ENCODE assay signal across 6 cellular contexts in the genomic region with DNA sequence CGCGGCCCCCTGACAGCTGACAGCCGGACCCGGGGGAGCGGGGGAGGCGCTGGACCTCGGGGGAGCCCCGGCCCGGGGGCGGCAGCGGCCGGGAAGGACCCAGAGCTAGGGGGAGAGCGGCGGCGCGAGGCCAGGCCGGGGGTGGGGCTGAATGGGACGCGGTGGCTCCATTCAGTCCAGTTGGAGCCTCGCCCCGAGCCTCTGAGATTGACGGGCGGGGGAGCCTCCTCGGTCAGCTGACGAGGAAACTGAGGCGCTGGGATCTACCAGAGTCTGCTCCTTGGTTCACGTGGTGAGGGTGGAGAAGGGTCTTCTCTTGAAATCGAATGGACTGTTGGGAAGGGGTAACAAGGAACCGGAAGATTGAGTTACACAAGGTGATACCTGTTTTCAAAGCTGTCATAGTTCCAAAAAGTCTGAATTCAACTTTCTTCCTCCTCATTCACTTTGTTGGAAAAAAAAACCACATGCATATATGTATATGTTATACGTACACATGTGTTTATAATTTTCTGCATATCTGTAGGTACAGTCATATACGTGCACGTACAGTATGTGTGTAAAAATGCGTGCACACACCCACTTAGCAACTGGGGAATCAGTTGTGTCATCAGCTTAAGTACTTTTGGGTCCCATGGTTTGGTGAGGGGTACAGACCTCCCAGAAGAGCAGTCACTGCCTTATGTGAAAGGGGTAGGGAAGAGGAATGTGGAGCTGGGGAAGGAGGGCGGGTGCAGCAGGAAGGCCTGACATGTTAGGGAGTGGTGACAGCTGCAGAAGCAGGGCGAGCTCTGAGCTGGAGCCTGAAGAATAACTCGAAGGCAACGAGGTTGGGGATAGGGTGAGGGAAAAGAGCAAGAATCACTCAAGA. TPM values are rescaled to one million over a fixed set of nuclear protein-coding genes. Genes with fewer than 3 reads are reported as not detected.
DNase-seq lines count a peak whose midpoint lies in the region; ATAC-seq and TF ChIP-seq lines count a peak whose summit lies in the region.

No MANE protein-coding gene starts in this region.

- H3K14ac ChIP-seq in H9 (ENCODE audit: insufficient read depth, low read length): no peak overlapping the region

- H3K9me3 Mint-ChIP-seq in H9: no peaks in the 10 kb centered on the region; a peak in 1 of 5 replicates

- H3K4me3 ChIP-seq in adipocyte (ENCODE audit: low read length) (peak overlapping the region; percentile 92), mononuclear cell (ENCODE audit: low read length) (peak overlapping the region; percentile 78)

- no peak for ATAC-seq in GM21367 (IDR thresholded peaks at IDR 0.05; ENCODE audit: unreplicated experiment)

- H4K8ac ChIP-seq in H9 (replicated peaks; ENCODE audit: insufficient read length, low read depth, low read length): no peak overlapping the region

- DNase-seq in H9 (no peak), adipocyte (ENCODE audit: low read depth) (no peak), putamen (ENCODE audit: low spot score) (no peak)
- DNase-seq in activated CD8-positive, alpha-beta memory T cell treated with anti-CD3 and anti-CD28 coated beads, Interleukin-2, amount 50 U/mL, for 4 hours: no peak

- H3K4me3 Mint-ChIP-seq in H9: peak overlapping the region; percentile 87 to 95

- H3K4ac ChIP-seq in H9 (ENCODE audit: low read depth, low read length): no peak overlapping the region

- H3K79me1 ChIP-seq in H9 (ENCODE audit: insufficient read depth, low read depth, low read length, poor library complexity, severe bottlenecking): no peaks in the 10 kb centered on the region

- no peaks in the 10 kb centered on the region for H4K20me1 ChIP-seq in H9 (ENCODE audit: control insufficient read depth, insufficient read depth, insufficient read length)

- H3K27me3 Mint-ChIP-seq in H9 (ENCODE audit: low read depth): peaks cover 3% of the 10 kb centered on the region

- peaks cover 0 to 14% (median 6%) of the 10 kb centered on the region in 3 experiments; a peak in 5 of 7 replicates for H3K36me3 Mint-ChIP-seq in H9 (ENCODE audit: insufficient read depth in 1 of 3, low read depth in 3 of 3)

- peak overlapping the region; percentile 77 to 95 (median 88); a peak in 5 of 7 replicates for H3K27ac Mint-ChIP-seq in H9

- H3K56ac ChIP-seq in H9 (ENCODE audit: insufficient read length, low read depth, low read length): no peak overlapping the region

- no peak overlapping the region for H2BK5ac ChIP-seq in H9 (ENCODE audit: insufficient read length, low read length)

- H3K79me2 ChIP-seq in H9 (ENCODE audit: insufficient read depth, low read length): no peaks in the 10 kb centered on the region

- no peak for TF ChIP-seq CTCF in H9 (conservative IDR thresholded peaks at IDR 0.05)

- no peak overlapping the region for H3K27ac ChIP-seq in H9 (ENCODE audit: insufficient read length, low read depth, low read length)

- H2AK5ac ChIP-seq in H9 (ENCODE audit: insufficient read length, low read length): no peak overlapping the region

- no peak overlapping the region for H2AFZ ChIP-seq in H9 (ENCODE audit: low read length)

- H3K4me1 ChIP-seq in H9 (ENCODE audit: insufficient read depth, low read length) (peaks cover 12% of the 10 kb centered on the region; the same call in 1 of the 2 replicates), adipocyte (ENCODE audit: control insufficient read depth, insufficient read depth, low read length) (peaks cover 19% of the 10 kb centered on the region), mononuclear cell (ENCODE audit: insufficient read depth, low read length) (peaks cover 24% of the 10 kb centered on the region)

- H3K4me1 Mint-ChIP-seq in H9: peaks cover 28 to 30% of the 10 kb centered on the region in 2 experiments

- H2BK120ac ChIP-seq in H9 (ENCODE audit: low read depth, low read length, poor library complexity, severe bottlenecking): no peak overlapping the region

- H3K9ac ChIP-seq in H9 (ENCODE audit: extremely low read depth, insufficient read length, low read length) (peak overlapping the region; percentile 40), adipocyte (ENCODE audit: low read length) (peak overlapping the region; percentile 89)

- no peak overlapping the region for H3K23ac ChIP-seq in H9 (ENCODE audit: insufficient read length, low read depth, low read length)

- H3K9me3 ChIP-seq in H9 (ENCODE audit: control insufficient read depth, low read depth, low read length) (no peaks in the 10 kb centered on the region), adipocyte (ENCODE audit: control insufficient read depth, low read length) (no peaks in the 10 kb centered on the region), mononuclear cell (ENCODE audit: low read depth, low read length) (no peaks in the 10 kb centered on the region)

- no peak overlapping the region for H4K91ac ChIP-seq in H9 (ENCODE audit: insufficient read length, low read depth, low read length)

- no CpG with 5 or more reads among the region's 37 CpGs for WGBS in H9 (ENCODE audit: extremely low coverage, insufficient read length, low lambda C conversion rate)

- peaks cover 10% of the 10 kb centered on the region for H3K23me2 ChIP-seq in H9 (ENCODE audit: insufficient read length, low read depth, low read length, poor library complexity, severe bottlenecking)

- H2BK20ac ChIP-seq in H9 (ENCODE audit: low read depth, low read length, poor library complexity, severe bottlenecking): no peak overlapping the region

- H2BK12ac ChIP-seq in H9 (ENCODE audit: insufficient read length, low read depth, low read length): no peak overlapping the region

- no peaks in the 10 kb centered on the region for H3K27me3 ChIP-seq in H9 (ENCODE audit: insufficient read depth, low read length)
- H3K27me3 ChIP-seq in adipocyte (replicated peaks; ENCODE audit: control insufficient read depth, insufficient read depth, low read length): no peaks in the 10 kb centered on the region
- H3K27me3 ChIP-seq in mononuclear cell (ENCODE audit: insufficient read depth, low read length): no peaks in the 10 kb centered on the region

- no peaks in the 10 kb centered on the region for H3K36me3 ChIP-seq in adipocyte (ENCODE audit: control insufficient read depth, insufficient read depth, low read length, severe bottlenecking)

- peak overlapping the region; percentile 74 for H3K4me2 ChIP-seq in H9 (ENCODE audit: insufficient read depth, insufficient read length, low read length)

- H2BK15ac ChIP-seq in H9 (ENCODE audit: low read depth, low read length): no peak overlapping the region

- no peak overlapping the region for H3T11ph ChIP-seq in H9 (ENCODE audit: low read length)

- H4K5ac ChIP-seq in H9 (ENCODE audit: insufficient read length, low read depth, low read length): no peak overlapping the region

- H3K18ac ChIP-seq in H9 (ENCODE audit: insufficient read length, low read depth, low read length): no peak overlapping the region

RNA-seq across cellular contexts. Expression of a gene that starts 0.6 kb away (rescaled TPM):
- total RNA-seq in H9 (2021) (60.2 and 60.4 TPM in 2 replicates), mononuclear cell (27.2 TPM)

RNA-seq across cellular contexts. Expression of a gene that starts 1.6 kb away (rescaled TPM):
- total RNA-seq in H9 (2021) (66.1 and 68.0 TPM in 2 replicates), mononuclear cell (101 TPM)

RNA-seq across cellular contexts. Expression of a gene that starts 37.6 kb away (rescaled TPM):
- total RNA-seq in H9 (2021) (3.9 and 5.2 TPM in 2 replicates), mononuclear cell (0.10 TPM)

RNA-seq across cellular contexts. Expression of a gene that starts 48.8 kb away (rescaled TPM):
- total RNA-seq in H9 (2021): 35.0 and 36.6 TPM in 2 replicates
- total RNA-seq in mononuclear cell: 103 TPM
